ENCODE assay signal across 8 cellular contexts in the genomic region with DNA sequence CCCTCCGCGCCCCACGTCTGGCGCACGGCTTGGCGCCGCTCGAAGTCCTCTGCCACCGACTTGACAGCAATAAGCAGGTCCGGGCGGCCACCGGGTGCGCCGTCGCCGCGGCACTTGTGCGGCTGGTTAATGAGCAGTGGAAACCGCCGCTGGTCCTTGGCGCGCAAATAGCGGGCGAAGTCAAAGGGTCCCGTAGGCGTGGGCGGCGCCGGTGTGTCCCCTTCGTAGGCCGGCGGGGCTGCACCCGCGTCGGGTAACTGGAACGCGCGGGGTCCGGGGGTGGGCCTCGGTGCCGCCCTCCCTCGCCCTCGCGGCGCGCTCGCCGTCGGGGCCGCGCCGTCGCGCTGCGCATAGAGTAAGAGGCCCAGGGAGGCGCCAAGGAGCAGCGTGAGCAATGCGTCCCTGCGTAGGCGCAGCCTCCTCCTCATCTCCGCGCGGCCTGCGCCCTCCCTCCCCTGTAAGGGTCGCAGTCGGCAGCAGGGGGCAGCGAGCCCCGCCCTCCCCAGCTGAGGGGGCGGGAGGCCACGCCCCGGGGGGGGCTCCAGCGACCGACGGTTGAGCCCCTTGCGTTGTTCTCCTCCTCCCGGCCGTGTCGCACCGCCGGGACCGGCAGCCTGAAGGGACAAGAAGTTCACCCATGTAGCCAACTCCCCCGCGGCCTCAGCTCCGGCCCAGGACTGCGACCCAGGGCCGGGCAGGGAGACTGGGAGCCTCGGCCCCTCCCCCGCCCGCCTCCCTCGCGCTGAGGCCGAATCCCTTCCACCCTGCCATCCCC. TPM values are rescaled to one million over a fixed set of nuclear protein-coding genes. Genes with fewer than 3 reads are reported as not detected.
DNase-seq lines count a peak whose midpoint lies in the region; ATAC-seq, FAIRE-seq and TF ChIP-seq lines count a peak whose summit lies in the region.

No MANE protein-coding gene starts in this region.

- H3K9me3 Mint-ChIP-seq in activated T-cell treated with anti-CD3 and anti-CD28 coated beads, Interleukin-2, amount 50 U/mL, for 4 hours, result no peaks in the 10 kb centered on the region

- DNase-seq in AG04450 (ENCODE audit: low read depth, low spot score), result no peak
- peak; percentile 60 for DNase-seq in GM19238 (ENCODE audit: insufficient read length, low spot score)
- DNase-seq in NB4 (ENCODE audit: low read depth), result peak; percentile 31
- DNase-seq in activated T-cell treated with anti-CD3 and anti-CD28 coated beads, Interleukin-2, amount 50 U/mL, for 4 hours, result peak; percentile 58
- peak; percentile 69 to 74 for DNase-seq in frontal cortex (ENCODE audit: low spot score in 2 of 2)
- peak; percentile 59 to 86 (median 73) for DNase-seq in ovary
- DNase-seq in KG1 (lab: John Stamatoyannopoulos, UW), result no peak

- H3K27ac ChIP-seq in AG04450 (ENCODE audit: low read depth, low read length) (peak overlapping the region; percentile 82), ovary (peak overlapping the region; percentile 80)

- no peak for TF ChIP-seq CTCF in AG04450 (IDR thresholded peaks at IDR 0.05; ENCODE audit: low read depth, low read length)
- TF ChIP-seq CTCF in NB4 (IDR thresholded peaks at IDR 0.05; ENCODE audit: low read depth, low read length), result no peak
- TF ChIP-seq CTCF in ovary (IDR thresholded peaks at IDR 0.05), result peak in 1 of 3 donors; percentile 13

- POLR2A ChIA-PET in AG04450 (lab: Yijun Ruan, JAX), result interaction anchor here (0.6 to 1.9 kb wide), 10 partner anchors 9 to 329 kb away, joined by 3 to 13 read pairs (median 6); a partner anchor contains a TSS

- intact Hi-C loops in ovary (cut with DNase I), result loop anchor here in 1 of 4 donors (10.0 kb wide), 1 partner anchor 255 kb away; no protein-coding TSS in a partner anchor

- peaks cover 23% of the 10 kb centered on the region for H3K4me1 Mint-ChIP-seq in activated T-cell treated with anti-CD3 and anti-CD28 coated beads, Interleukin-2, amount 50 U/mL, for 4 hours (ENCODE audit: low read depth)

- H3K4me3 ChIP-seq in AG04450 (ENCODE audit: low read depth, low read length), result peak overlapping the region; percentile 63
- H3K4me3 ChIP-seq in NB4 (ENCODE audit: low read depth, low read length), result no peak overlapping the region
- H3K4me3 ChIP-seq in ovary, result peak overlapping the region; percentile 55

- WGBS in ovary, 3 donors, result 4 to 10% (median 9%) methylated on average over 46 to 92 of the region's 92 CpGs

- CTCF ChIA-PET in AG04450 (lab: Charles Lee), result interaction anchor here (0.7 to 1.4 kb wide), 7 partner anchors 10 to 133 kb away, joined by 3 to 9 read pairs (median 4); a partner anchor contains a TSS

- H3K36me3 ChIP-seq in ovary, result no peaks in the 10 kb centered on the region

- H3K36me3 Mint-ChIP-seq in activated T-cell treated with anti-CD3 and anti-CD28 coated beads, Interleukin-2, amount 50 U/mL, for 4 hours (ENCODE audit: insufficient read depth), result peaks cover 18% of the 10 kb centered on the region

- no peaks in the 10 kb centered on the region for H3K4me1 ChIP-seq in ovary (ENCODE audit: insufficient read depth)

- no peak for FAIRE-seq in frontal cortex (lab: Jason Lieb, UNC)

- H3K9me3 ChIP-seq in AG04450 (ENCODE audit: control insufficient read depth, insufficient read depth, low read length) (peaks cover 11% of the 10 kb centered on the region), ovary (no peaks in the 10 kb centered on the region)

- no peaks in the 10 kb centered on the region for H3K27me3 Mint-ChIP-seq in activated T-cell treated with anti-CD3 and anti-CD28 coated beads, Interleukin-2, amount 50 U/mL, for 4 hours (ENCODE audit: low read depth)

- no peak overlapping the region for H3K4me3 Mint-ChIP-seq in activated T-cell treated with anti-CD3 and anti-CD28 coated beads, Interleukin-2, amount 50 U/mL, for 4 hours

- peak; percentile 71 to 73 for ATAC-seq in activated T-cell treated with anti-CD3 and anti-CD28 coated beads, Interleukin-2, amount 50 U/mL, for 4 hours
- no peak for ATAC-seq in HG03280 (IDR thresholded peaks at IDR 0.05; ENCODE audit: unreplicated experiment)

- no peak for TF ChIP-seq EP300 in ovary (IDR thresholded peaks at IDR 0.05)

- TF ChIP-seq POLR2A in NB4 (IDR thresholded peaks at IDR 0.05; ENCODE audit: extremely low read depth, insufficient read length) (no peak), ovary (IDR thresholded peaks at IDR 0.05) (no peak)

- H3K27me3 ChIP-seq in AG04450 (ENCODE audit: control insufficient read depth, insufficient read depth, low read length) (peaks cover 4% of the 10 kb centered on the region), ovary (no peaks in the 10 kb centered on the region)

RNA-seq across cellular contexts. Expression of a gene that starts 0.6 kb away (rescaled TPM):
- polyA plus RNA-seq in AG04450 (2011; rRNA removed) (18.6 and 25.6 TPM in 2 replicates), ovary (10 to 100 TPM; 17.1 to 18.1 TPM)
- polyA minus RNA-seq in AG04450 (2011; rRNA and poly(A)+ RNA removed), result 20.3 and 21.7 TPM in 2 replicates
- total RNA-seq in activated T-cell treated with anti-CD3 and anti-CD28 coated beads, Interleukin-2, amount 50 U/mL, for 4 hours, result 1 to 10 TPM; 1.3 to 1.9 (median 1.3) TPM
- total RNA-seq in frontal cortex (1.2 TPM), ovary (10 to 100 TPM; 11.1 to 45.7 (median 28.7) TPM)

RNA-seq across cellular contexts. Expression of a gene that starts 9.5 kb away (rescaled TPM):
- polyA plus RNA-seq in AG04450 (2011; rRNA removed) (9.4 and 10.9 TPM in 2 replicates), ovary (10 to 100 TPM in 1 of 2 donors, 1 to 10 TPM in 1; 4.2 to 15.7 TPM)
- polyA minus RNA-seq in AG04450 (2011; rRNA and poly(A)+ RNA removed), result 3.7 and 4.6 TPM in 2 replicates
- 10 to 100 TPM; 16.0 to 20.3 (median 17.4) TPM for total RNA-seq in activated T-cell treated with anti-CD3 and anti-CD28 coated beads, Interleukin-2, amount 50 U/mL, for 4 hours
- total RNA-seq in frontal cortex (0.82 TPM), ovary (10 to 100 TPM in 6 of 7 donors, 1 to 10 TPM in 1; 7.3 to 30.9 (median 15.5) TPM)

RNA-seq across cellular contexts. Expression of a gene that starts 9.5 kb away (rescaled TPM):
- polyA plus RNA-seq in AG04450 (2011; rRNA removed) (2.7 and 3.2 TPM in 2 replicates), ovary (10 to 100 TPM in 1 of 2 donors, 1 to 10 TPM in 1; 1.3 to 13.1 TPM)
- polyA minus RNA-seq in AG04450 (2011; rRNA and poly(A)+ RNA removed), result 2.1 TPM in 2 replicates
- total RNA-seq in activated T-cell treated with anti-CD3 and anti-CD28 coated beads, Interleukin-2, amount 50 U/mL, for 4 hours, result 1 to 10 TPM; 4.8 to 8.9 (median 6.1) TPM
- total RNA-seq in frontal cortex (0.82 TPM), ovary (10 to 100 TPM in 6 of 7 donors, 1 to 10 TPM in 1; 8.8 to 23.0 (median 15.0) TPM)

RNA-seq across cellular contexts. Expression of a gene that starts 14.3 kb away (rescaled TPM):
- 0.82 and 1.0 TPM in 2 replicates for polyA plus RNA-seq in AG04450 (2011; rRNA removed)
- polyA minus RNA-seq in AG04450 (2011; rRNA and poly(A)+ RNA removed), result 1.5 and 2.6 TPM in 2 replicates
- total RNA-seq in activated T-cell treated with anti-CD3 and anti-CD28 coated beads, Interleukin-2, amount 50 U/mL, for 4 hours, result 1 to 10 TPM; 2.8 to 6.1 (median 4.0) TPM
- 3.7 TPM for total RNA-seq in frontal cortex
- 100 to 1,000 TPM in 1 of 7 donors, 10 to 100 TPM in 6; 30.8 to 115 (median 77.7) TPM for total RNA-seq in ovary
- 10 to 100 TPM in 1 of 2 donors, 1 to 10 TPM in 1; 9.9 to 44.9 TPM for polyA plus RNA-seq in ovary

RNA-seq across cellular contexts. Expression of a gene that starts 20.1 kb away (rescaled TPM):
- polyA plus RNA-seq in AG04450 (2011; rRNA removed), result 8.2 and 10.7 TPM in 2 replicates
- polyA minus RNA-seq in AG04450 (2011; rRNA and poly(A)+ RNA removed), result 3.9 and 4.7 TPM in 2 replicates
- 1 to 10 TPM in 2 of 3 donors, under 1 TPM in 1; 0.99 to 3.7 (median 1.4) TPM for total RNA-seq in activated T-cell treated with anti-CD3 and anti-CD28 coated beads, Interleukin-2, amount 50 U/mL, for 4 hours
- total RNA-seq in frontal cortex, result 3.7 TPM
- 10 to 100 TPM; 14.1 to 31.7 (median 21.4) TPM for total RNA-seq in ovary
- 10 to 100 TPM; 17.9 to 23.1 TPM for polyA plus RNA-seq in ovary

Comparison
In these comparisons a context has a peak if more than half of its experiments do, and no peak if none do; other contexts are left out.
1. DNase-seq: peak in GM19238 (single experiment), NB4 (single experiment), activated T-cell treated with anti-CD3 and anti-CD28 coated beads, Interleukin-2, amount 50 U/mL, for 4 hours (single experiment), frontal cortex (2 of 2) and ovary (5 of 5); none in AG04450 (single experiment) and KG1 (single experiment).